ENCODE assay signal across 8 cellular contexts in the genomic region with DNA sequence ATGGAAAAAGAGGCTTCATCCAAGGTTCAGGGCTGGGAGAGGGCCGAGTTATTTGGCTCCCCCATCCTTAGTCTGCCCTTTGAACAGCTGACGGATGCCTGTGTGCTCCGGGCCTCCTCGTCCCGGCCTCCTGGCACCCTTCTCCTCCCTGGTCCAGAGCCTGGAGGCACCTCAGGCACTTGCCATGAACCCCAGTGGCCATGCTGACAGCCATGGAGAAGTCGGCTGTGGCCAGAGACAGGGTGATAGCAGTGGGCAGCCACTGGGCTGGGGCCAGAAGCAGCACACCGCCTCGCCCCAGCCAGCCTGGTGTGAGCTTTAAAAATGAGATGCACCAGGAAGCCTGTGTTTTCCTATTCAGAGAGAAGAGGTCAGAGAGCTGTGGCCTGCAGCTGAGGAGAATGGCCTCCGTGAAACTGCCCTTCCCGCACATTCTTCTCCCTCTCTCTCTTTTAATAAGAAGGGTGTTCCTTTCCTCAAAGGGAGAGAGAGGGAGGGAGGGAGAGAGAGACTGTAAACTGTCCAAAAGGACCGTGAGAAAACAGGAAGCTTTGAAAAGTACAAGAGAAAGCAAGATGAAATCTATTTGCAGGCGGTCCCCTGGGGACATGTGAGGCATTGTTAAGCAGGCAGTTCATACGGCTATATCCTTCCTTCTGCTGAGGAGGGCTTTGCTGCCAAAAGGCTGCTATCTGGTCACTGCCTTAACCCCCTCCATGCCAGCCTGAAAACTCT. TPM values are rescaled to one million over a fixed set of nuclear protein-coding genes. Genes with fewer than 3 reads are reported as not detected.
DNase-seq lines count a peak whose midpoint lies in the region; ATAC-seq and TF ChIP-seq lines count a peak whose summit lies in the region.

No MANE protein-coding gene starts in this region.

- no peaks in the 10 kb centered on the region for H3K27me3 ChIP-seq in hepatocyte

- H4K20me1 ChIP-seq in hepatocyte (ENCODE audit: insufficient read depth, poor library complexity, severe bottlenecking), result no peaks in the 10 kb centered on the region

- peak; percentile 85 for ATAC-seq in HG03159 (IDR thresholded peaks at IDR 0.05; ENCODE audit: unreplicated experiment)
- peak; percentile 91 to 92 for ATAC-seq in stimulated activated naive B cell treated with anti-CD40 and anti-IgM and Interleukin-4, amounts not matched to agents 10 μg/mL and 1 μg/mL and 100 μg/mL, for 72 hours (replicated peaks)

- DNase-seq in SIG-M5 treated with dmso at 0.1 percent for 504 hours (lab: John Stamatoyannopoulos, UW; ENCODE audit: unreplicated experiment) (peak; percentile 13), SIG-M5 (lab: John Stamatoyannopoulos, UW) (no peak), hepatocyte (ENCODE audit: low spot score) (peak; percentile 53)
- DNase-seq in stimulated activated naive B cell treated with anti-CD40 and anti-IgM and Interleukin-4, amounts not matched to agents 10 μg/mL and 1 μg/mL and 100 μg/mL, for 72 hours, result peak; percentile 37
- no peak for DNase-seq in effector CD8-positive, alpha-beta T cell (lab: John Stamatoyannopoulos, UW)
- DNase-seq in stimulated activated CD4-positive, alpha-beta T cell treated with anti-CD3 and anti-CD28 coated beads, Interleukin-4, amount 100 ng/mL, for 4 hours, result no peak

- peaks cover 27 to 44% of the 10 kb centered on the region in 2 donors for H3K4me1 Mint-ChIP-seq in stimulated activated naive B cell treated with anti-CD40 and anti-IgM and Interleukin-4, amounts not matched to agents 10 μg/mL and 1 μg/mL and 100 μg/mL, for 72 hours

- peak overlapping the region; percentile 36 for H3K4me2 ChIP-seq in hepatocyte

- no peak for TF ChIP-seq CTCF in hepatocyte (IDR thresholded peaks at IDR 0.05; ENCODE audit: poor library complexity)

- H3K27me3 Mint-ChIP-seq in stimulated activated naive B cell treated with anti-CD40 and anti-IgM and Interleukin-4, amounts not matched to agents 10 μg/mL and 1 μg/mL and 100 μg/mL, for 72 hours, result no peaks in the 10 kb centered on the region

- peak overlapping the region; percentile 69 for H3K27ac ChIP-seq in angular gyrus (ENCODE audit: low read depth, low read length)
- H3K27ac ChIP-seq in hepatocyte, result peak overlapping the region; percentile 87

- H2AFZ ChIP-seq in hepatocyte, result peak overlapping the region; percentile 23

- 62% methylated on average over 13 of the region's 13 CpGs for WGBS in hepatocyte (ENCODE audit: low lambda C conversion rate, missing lambda C conversion rate)

- H3K36me3 ChIP-seq in hepatocyte (replicated peaks; ENCODE audit: insufficient read depth, low read depth), result no peaks in the 10 kb centered on the region

- peaks cover 0 to 4% of the 10 kb centered on the region in 2 donors for H3K36me3 Mint-ChIP-seq in stimulated activated naive B cell treated with anti-CD40 and anti-IgM and Interleukin-4, amounts not matched to agents 10 μg/mL and 1 μg/mL and 100 μg/mL, for 72 hours

- no peaks in the 10 kb centered on the region for H3K79me2 ChIP-seq in hepatocyte

- H3K4me3 ChIP-seq in hepatocyte, result no peak overlapping the region

- no peaks in the 10 kb centered on the region for H3K9me2 ChIP-seq in hepatocyte (replicated peaks; ENCODE audit: insufficient read depth)

- peak overlapping the region; percentile 66 to 75 for H3K4me3 Mint-ChIP-seq in stimulated activated naive B cell treated with anti-CD40 and anti-IgM and Interleukin-4, amounts not matched to agents 10 μg/mL and 1 μg/mL and 100 μg/mL, for 72 hours

- no peaks in the 10 kb centered on the region for H3K9me3 ChIP-seq in hepatocyte (ENCODE audit: low read depth)

- H3K9me3 Mint-ChIP-seq in stimulated activated naive B cell treated with anti-CD40 and anti-IgM and Interleukin-4, amounts not matched to agents 10 μg/mL and 1 μg/mL and 100 μg/mL, for 72 hours, result peaks cover 0 to 2% of the 10 kb centered on the region in 2 donors

- peak overlapping the region; percentile 92 for H3K27ac Mint-ChIP-seq in stimulated activated naive B cell treated with anti-CD40 and anti-IgM and Interleukin-4, amounts not matched to agents 10 μg/mL and 1 μg/mL and 100 μg/mL, for 72 hours

- H3K4me1 ChIP-seq in hepatocyte (ENCODE audit: insufficient read depth), result peaks cover 20% of the 10 kb centered on the region

RNA-seq across cellular contexts. Expression of a gene that starts 55.3 kb away (rescaled TPM):
- 0.20 and 2.5 TPM in 2 replicates for total RNA-seq in hepatocyte
- not detected in 2 replicates for polyA plus RNA-seq in hepatocyte

Comparison
In these comparisons a context has a peak if more than half of its experiments do, and no peak if none do; other contexts are left out.
1. DNase-seq: peak in SIG-M5 treated with dmso at 0.1 percent for 504 hours (single experiment), hepatocyte (single experiment) and stimulated activated naive B cell treated with anti-CD40 and anti-IgM and Interleukin-4, amounts not matched to agents 10 μg/mL and 1 μg/mL and 100 μg/mL, for 72 hours (single experiment); none in SIG-M5 (single experiment), effector CD8-positive, alpha-beta T cell (single experiment) and stimulated activated CD4-positive, alpha-beta T cell treated with anti-CD3 and anti-CD28 coated beads, Interleukin-4, amount 100 ng/mL, for 4 hours (0 of 2).